Comparison of ENCODE assay signal across 24 cellular contexts in the genomic region with DNA sequence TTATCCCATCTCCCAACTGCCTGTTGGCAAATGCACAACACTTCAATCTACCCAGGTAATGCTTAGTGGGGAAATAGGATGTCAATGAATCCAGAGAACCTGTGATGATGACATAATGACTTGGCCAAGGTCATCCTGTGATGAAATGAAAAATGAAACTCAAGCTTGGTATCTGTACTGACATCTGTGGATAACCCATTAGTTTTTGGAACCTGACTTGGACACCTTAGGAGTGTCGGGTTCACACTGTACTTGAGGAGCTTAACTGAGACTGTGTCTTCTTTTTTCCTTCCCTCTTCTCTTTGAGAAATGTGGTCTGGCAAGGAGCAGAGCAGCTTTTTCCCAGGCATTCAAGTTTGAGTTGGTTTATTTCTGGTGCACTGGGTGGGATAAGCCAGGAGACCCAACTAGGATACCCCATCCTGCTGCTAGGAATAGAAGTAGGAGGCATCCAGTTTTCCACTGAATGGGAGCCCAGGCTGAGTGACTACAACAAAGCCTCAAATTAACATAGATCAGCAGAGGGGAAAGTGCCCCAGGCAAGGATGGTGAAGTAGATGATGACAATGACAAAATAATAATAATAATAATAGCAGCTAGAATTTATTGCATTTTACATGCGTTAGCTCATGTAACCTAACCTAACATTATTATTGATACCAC.
"Had no signal": no experiment of that assay in that cellular context is flagged by ENCODE, and none has a peak within 500 bp of the region (broad histone marks: within the 10 kb centered on the region; RNA-seq: fewer than 3 reads in every experiment).

No MANE protein-coding gene starts in this region.

- FAIRE-seq: endometrium, frontal cortex, islet of Langerhans had no signal

- H2AFZ ChIP-seq: hepatocyte, neural progenitor cell, parathyroid adenoma had no signal

- H3K4me2 ChIP-seq: hepatocyte, neural progenitor cell had no signal

- H3K4me3 ChIP-seq: esophagus squamous epithelium, heart left ventricle, hepatocyte, left lung, neural progenitor cell, skin epidermis, thoracic aorta, tibial nerve, upper lobe of left lung had no signal

- H3K27ac ChIP-seq: esophagus squamous epithelium, heart left ventricle, hepatocyte, left lung, neural progenitor cell, parathyroid adenoma, skin epidermis, thoracic aorta, tibial nerve, upper lobe of left lung had no signal

- DNase-seq: cortex of kidney; effector memory CD8-positive, alpha-beta T cell; erythroblast; esophagus squamous epithelium; heart left ventricle; left cardiac atrium; left lung; mesendoderm; midbrain; naive thymus-derived CD4-positive, alpha-beta T cell; right cardiac atrium; stimulated activated CD4-positive, alpha-beta T cell treated with anti-CD3 and anti-CD28 coated beads, Interleukin-15, amount 100 ng/mL, for 24 hours; stimulated activated CD4-positive, alpha-beta T cell treated with anti-CD3 and anti-CD28 coated beads, Interleukin-2, amount 100 ng/mL, for 48 hours; stimulated activated naive B cell treated with anti-CD40 and anti-IgM and Interleukin-4, amounts not matched to agents 10 μg/mL and 1 μg/mL and 100 μg/mL, for 72 hours; upper lobe of left lung had no signal

- H3K9me3 ChIP-seq: thoracic aorta had no signal

- H3K4me1 ChIP-seq: esophagus squamous epithelium, heart left ventricle, neural progenitor cell, parathyroid adenoma, tibial nerve had no signal

- H3K36me3 ChIP-seq: esophagus squamous epithelium, heart left ventricle, left lung, neural progenitor cell, thoracic aorta, tibial nerve, upper lobe of left lung had no signal

- H3K9ac ChIP-seq: neural progenitor cell, parathyroid adenoma had no signal

- H3K79me2 ChIP-seq: hepatocyte, parathyroid adenoma had no signal

- H3K27me3 ChIP-seq: esophagus squamous epithelium, heart left ventricle, left lung, neural progenitor cell, tibial nerve, upper lobe of left lung had no signal
